In genomic region chr2:74223941-74224770, GRCh38 we compare ENCODE assay signal across 15 cellular contexts. TPM values are rescaled to one million over a fixed set of nuclear protein-coding genes. Genes with fewer than 3 reads are reported as not detected.
DNase-seq lines count a peak whose midpoint lies in the region; ATAC-seq and TF ChIP-seq lines count a peak whose summit lies in the region.
"Had no signal": no experiment of that assay in that cellular context is flagged by ENCODE, and none has a peak within 500 bp of the region (broad histone marks: within the 10 kb centered on the region; RNA-seq: fewer than 3 reads in every experiment).

No MANE protein-coding gene starts in this region.

- peak overlapping the region; percentile 26 for H3K27ac Mint-ChIP-seq in activated naive CD4-positive, alpha-beta T cell treated with anti-CD3 and anti-CD28 coated beads for 36 hours
- peak overlapping the region; percentile 20 for H3K27ac Mint-ChIP-seq in dendritic cell treated with granulocyte-macrophage colony-stimulating factor and Interleukin-4, amounts not matched to agents 40 ng/mL and 50 ng/mL, for 4 days
- no peak overlapping the region; the same call in 1 of the 2 replicates for H3K27ac Mint-ChIP-seq in HFFc6

- DNase-seq in activated naive CD4-positive, alpha-beta T cell treated with anti-CD3 and anti-CD28 coated beads for 36 hours = no peak
- DNase-seq in activated naive CD4-positive, alpha-beta T cell treated with Interleukin-2 at 50 U/mL for 16 hours = no peak
- DNase-seq in Panc1 (ENCODE audit: low read depth, low spot score) (no peak), stomach (peak; percentile 20), middle frontal gyrus (ENCODE audit: extremely low spot score, low spot score) (no peak), HFFc6 (no peak)
- DNase-seq: activated CD4-positive, CD25-positive, alpha-beta regulatory T cell treated with anti-CD3 and anti-CD28 coated beads, Interleukin-2, amount 50 U/mL, for 72 hours; effector CD4-positive, alpha-beta T cell; foreskin keratinocyte; H9; NCI-H187; NCI-H510A treated with DMSO at 0.1 percent for 48 hours; stimulated activated naive CD4-positive, alpha-beta T cell had no signal

- H3K36me3 Mint-ChIP-seq in activated naive CD4-positive, alpha-beta T cell treated with anti-CD3 and anti-CD28 coated beads for 36 hours (ENCODE audit: low read depth) = peaks cover 8% of the 10 kb centered on the region
- peaks cover 32% of the 10 kb centered on the region for H3K36me3 Mint-ChIP-seq in dendritic cell treated with granulocyte-macrophage colony-stimulating factor and Interleukin-4, amounts not matched to agents 40 ng/mL and 50 ng/mL, for 4 days (ENCODE audit: low read depth)
- H3K36me3 Mint-ChIP-seq in HFFc6 (ENCODE audit: low read depth) = no peaks in the 10 kb centered on the region

- 91 to 97% (median 96%) methylated on average over 8 of the region's 8 CpGs for WGBS in stomach, 5 donors

- ATAC-seq in Panc1 (peak; percentile 19), GM19455 (IDR thresholded peaks at IDR 0.05; ENCODE audit: unreplicated experiment) (no peak)
- ATAC-seq: foreskin keratinocyte had no signal

- no peak for TF ChIP-seq POLR2A in stomach (IDR thresholded peaks at IDR 0.05)

- no peak overlapping the region for H3K4me3 ChIP-seq in Panc1 (ENCODE audit: low read depth in 2 of 2, low read length in 2 of 2)
- H3K4me3 ChIP-seq in stomach = no peak overlapping the region

- POLR2A ChIA-PET in Panc1 (lab: Charles Lee) = no interaction called here

- H3K4me3 Mint-ChIP-seq in activated naive CD4-positive, alpha-beta T cell treated with anti-CD3 and anti-CD28 coated beads for 36 hours = no peak overlapping the region
- H3K4me3 Mint-ChIP-seq in dendritic cell treated with granulocyte-macrophage colony-stimulating factor and Interleukin-4, amounts not matched to agents 40 ng/mL and 50 ng/mL, for 4 days = no peak overlapping the region
- no peak overlapping the region for H3K4me3 Mint-ChIP-seq in HFFc6

- intact Hi-C loops in activated naive CD4-positive, alpha-beta T cell treated with anti-CD3 and anti-CD28 coated beads for 36 hours (cut with micrococcal nuclease) = no loop called here
- intact Hi-C loops in Panc1 (cut with micrococcal nuclease; ENCODE audit: unreplicated experiment) = no loop called here
- intact Hi-C loops in dendritic cell treated with granulocyte-macrophage colony-stimulating factor and Interleukin-4, amounts not matched to agents 40 ng/mL and 50 ng/mL, for 4 days (cut with micrococcal nuclease) = no loop called here
- intact Hi-C loops in stomach (cut with DNase I; ENCODE audit: low total_unique reads) = no loop called here

- H3K9me3 Mint-ChIP-seq in activated naive CD4-positive, alpha-beta T cell treated with anti-CD3 and anti-CD28 coated beads for 36 hours = no peaks in the 10 kb centered on the region
- no peaks in the 10 kb centered on the region for H3K9me3 Mint-ChIP-seq in dendritic cell treated with granulocyte-macrophage colony-stimulating factor and Interleukin-4, amounts not matched to agents 40 ng/mL and 50 ng/mL, for 4 days
- no peaks in the 10 kb centered on the region for H3K9me3 Mint-ChIP-seq in HFFc6
- H3K9me3 Mint-ChIP-seq: H9 had no signal

- no peaks in the 10 kb centered on the region for H3K4me1 Mint-ChIP-seq in activated naive CD4-positive, alpha-beta T cell treated with anti-CD3 and anti-CD28 coated beads for 36 hours (ENCODE audit: low read depth)
- peaks cover 35% of the 10 kb centered on the region for H3K4me1 Mint-ChIP-seq in dendritic cell treated with granulocyte-macrophage colony-stimulating factor and Interleukin-4, amounts not matched to agents 40 ng/mL and 50 ng/mL, for 4 days (ENCODE audit: low read depth)
- H3K4me1 Mint-ChIP-seq in HFFc6 (ENCODE audit: low read depth) = peaks cover 10% of the 10 kb centered on the region

- CTCF ChIA-PET in activated naive CD4-positive, alpha-beta T cell treated with anti-CD3 and anti-CD28 coated beads for 36 hours (lab: Charles Lee) = no interaction called here
- CTCF ChIA-PET in Panc1 (lab: Charles Lee) = no interaction called here

- no peaks in the 10 kb centered on the region for H3K27me3 ChIP-seq in Panc1 (ENCODE audit: control insufficient read depth, insufficient read depth, low read length)
- H3K27me3 ChIP-seq in stomach = no peaks in the 10 kb centered on the region
- H3K27me3 ChIP-seq: foreskin keratinocyte had no signal

- peaks cover 3% of the 10 kb centered on the region; the same call in 1 of the 2 replicates for H3K36me3 ChIP-seq in Panc1 (ENCODE audit: control insufficient read depth, insufficient read depth, low read length)
- peaks cover 0 to 18% (median 7%) of the 10 kb centered on the region in 4 donors for H3K36me3 ChIP-seq in stomach

- no peak for TF ChIP-seq EP300 in stomach (IDR thresholded peaks at IDR 0.05)

- H3K27me3 Mint-ChIP-seq in activated naive CD4-positive, alpha-beta T cell treated with anti-CD3 and anti-CD28 coated beads for 36 hours (ENCODE audit: low read depth) = no peaks in the 10 kb centered on the region
- H3K27me3 Mint-ChIP-seq in dendritic cell treated with granulocyte-macrophage colony-stimulating factor and Interleukin-4, amounts not matched to agents 40 ng/mL and 50 ng/mL, for 4 days = no peaks in the 10 kb centered on the region
- peaks cover 5% of the 10 kb centered on the region; the same call in 1 of the 2 replicates for H3K27me3 Mint-ChIP-seq in HFFc6 (ENCODE audit: insufficient read depth)

- in situ Hi-C loops in Panc1 (cut with HindIII; ENCODE audit: low pct_unique_long_range_greater_than_20kb, low sequenced_read_pairs) = no loop called here

- H3K27ac ChIP-seq in Panc1 (ENCODE audit: low read length) = no peak overlapping the region
- H3K27ac ChIP-seq in stomach = peak overlapping the region in 1 of 5 donors; percentile 34
- H3K27ac ChIP-seq: foreskin keratinocyte had no signal

- H3K9me3 ChIP-seq in Panc1 (ENCODE audit: control insufficient read depth, insufficient read depth, low read depth, low read length) (no peaks in the 10 kb centered on the region), stomach (no peaks in the 10 kb centered on the region)

- BruUV-seq in Panc1 (replicated peaks; lab: Mats Ljungman, UMichigan) = no TSS peak

- TF ChIP-seq CTCF in Panc1 (IDR thresholded peaks at IDR 0.05) (no peak), stomach (IDR thresholded peaks at IDR 0.05) (no peak), HFFc6 (IDR thresholded peaks at IDR 0.05) (no peak)

- H3K4me1 ChIP-seq in Panc1 (ENCODE audit: control insufficient read depth, insufficient read depth, low read length) (peaks cover 9% of the 10 kb centered on the region; the same call in 1 of the 2 replicates), stomach (peaks cover 0 to 16% (median 13%) of the 10 kb centered on the region in 4 donors)

RNA-seq across cellular contexts. Expression of gene MTHFD2, which starts 25.7 kb away (rescaled TPM):
- total RNA-seq in activated naive CD4-positive, alpha-beta T cell treated with anti-CD3 and anti-CD28 coated beads for 36 hours = 100 to 1,000 TPM; 683 to 692 TPM
- total RNA-seq in Panc1 (2021; ENCODE audit: unreplicated experiment) = 215 TPM
- 289 TPM for polyA plus RNA-seq in Panc1 (2012; ENCODE audit: insufficient read length)
- 10 to 100 TPM in 3 of 5 donors, 1 to 10 TPM in 2; 4.3 to 51.3 (median 37.7) TPM for total RNA-seq in stomach
- 10 to 100 TPM; 34.1 to 54.1 (median 42.1) TPM for polyA plus RNA-seq in stomach
- 10 to 100 TPM; 75.3 to 99.6 (median 85.1) TPM for total RNA-seq in HFFc6 (2021; fragmentation: NEBNext Ultra II Directional; extraction: Animal tissue kit (Norgen Biotek cat#: 25700))

RNA-seq across cellular contexts. Expression of gene MOB1A, which starts 45.5 kb away (rescaled TPM):
- 100 to 1,000 TPM; 129 to 131 TPM for total RNA-seq in activated naive CD4-positive, alpha-beta T cell treated with anti-CD3 and anti-CD28 coated beads for 36 hours
- 184 TPM for total RNA-seq in Panc1 (2021; ENCODE audit: unreplicated experiment)
- polyA plus RNA-seq in Panc1 (2012; ENCODE audit: insufficient read length) = 64.4 TPM
- total RNA-seq in stomach = 100 to 1,000 TPM in 2 of 5 donors, 10 to 100 TPM in 3; 58.9 to 127 (median 74.1) TPM
- polyA plus RNA-seq in stomach = 10 to 100 TPM; 22.4 to 38.2 (median 30.7) TPM
- total RNA-seq in HFFc6 (2021; fragmentation: NEBNext Ultra II Directional; extraction: Animal tissue kit (Norgen Biotek cat#: 25700)) = 100 to 1,000 TPM in 5 of 6 experiments, 10 to 100 TPM in 1; 95.4 to 121 (median 112) TPM
